Comparison of ENCODE assay signal across 1 cellular context in genomic region chr10:89207181-89207800, GRCh38.
A peak's percentile ranks its signal among the peaks of the same experiment; 100 is the strongest.
TF ChIP-seq lines count a peak whose summit lies in the region.

CH25H (minus strand) TSS chr10:89207317; CDS start chr10:89207292, 25 bp downstream.

TF ChIP-seq in GM23338, 12 proteins besides CTCF, POLR2A, EP300 and RAD21 (continued from another document):
- TF ChIP-seq POLR2AphosphoS5 (IDR thresholded peaks at IDR 0.05; ENCODE audit: low read depth) (peak; percentile 40; the same call in 1 of the 2 replicates), ZNF114 (CRISPR knock-in tag; IDR thresholded peaks at IDR 0.05) (no peak), ZNF331 (CRISPR knock-in tag; IDR thresholded peaks at IDR 0.05; ENCODE audit: low read depth) (no peak), STAT1 (IDR thresholded peaks at IDR 0.05; ENCODE audit: unreplicated experiment) (no peak), EZH2phosphoT487 (IDR thresholded peaks at IDR 0.05; ENCODE audit: unreplicated experiment) (no peak), NANOG (IDR thresholded peaks at IDR 0.05; ENCODE audit: borderline replicate concordance) (no peak), CREB1 (CRISPR knock-in tag; IDR thresholded peaks at IDR 0.05; ENCODE audit: low read depth) (no peak)
- TF ChIP-seq, protein P1, sequence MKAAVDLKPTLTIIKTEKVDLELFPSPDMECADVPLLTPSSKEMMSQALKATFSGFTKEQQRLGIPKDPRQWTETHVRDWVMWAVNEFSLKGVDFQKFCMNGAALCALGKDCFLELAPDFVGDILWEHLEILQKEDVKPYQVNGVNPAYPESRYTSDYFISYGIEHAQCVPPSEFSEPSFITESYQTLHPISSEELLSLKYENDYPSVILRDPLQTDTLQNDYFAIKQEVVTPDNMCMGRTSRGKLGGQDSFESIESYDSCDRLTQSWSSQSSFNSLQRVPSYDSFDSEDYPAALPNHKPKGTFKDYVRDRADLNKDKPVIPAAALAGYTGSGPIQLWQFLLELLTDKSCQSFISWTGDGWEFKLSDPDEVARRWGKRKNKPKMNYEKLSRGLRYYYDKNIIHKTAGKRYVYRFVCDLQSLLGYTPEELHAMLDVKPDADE (IDR thresholded peaks at IDR 0.05): no peak
